ENCODE assay signal across 8 cellular contexts in genomic region chrX:150982235-150982785, GRCh38. TPM values are rescaled to one million over a fixed set of nuclear protein-coding genes. Genes with fewer than 3 reads are reported as not detected.
DNase-seq lines count a peak whose midpoint lies in the region; ATAC-seq and TF ChIP-seq lines count a peak whose summit lies in the region.

No MANE protein-coding gene starts in this region.

- H3K4me1 ChIP-seq in PC-9 (replicated peaks; ENCODE audit: insufficient read depth) = peaks cover 6% of the 10 kb centered on the region

- peaks cover 22% of the 10 kb centered on the region for H3K27me3 Mint-ChIP-seq in progenitor cell of endocrine pancreas

- no peaks in the 10 kb centered on the region for H3K9me3 Mint-ChIP-seq in progenitor cell of endocrine pancreas (ENCODE audit: low read depth)

- H3K79me2 ChIP-seq in PC-9 (ENCODE audit: low read depth) = 0 out of 2 replicates have a peak, but pooled peaks cover 11% of the 10 kb centered on the region

- no peaks in the 10 kb centered on the region for H3K27me3 ChIP-seq in GM06990 (replicated peaks; ENCODE audit: control insufficient read depth, insufficient read depth, low read length)
- H3K27me3 ChIP-seq in PC-9 (ENCODE audit: insufficient read depth, low read depth) = no peaks in the 10 kb centered on the region

- H4K20me1 ChIP-seq in PC-9 (ENCODE audit: insufficient read depth) = peaks cover 3% of the 10 kb centered on the region; the same call in 1 of the 2 replicates

- no peaks in the 10 kb centered on the region for H3K9me2 ChIP-seq in PC-9 (ENCODE audit: insufficient read depth)

- peak overlapping the region; percentile 99 for H3K4me2 ChIP-seq in PC-9

- intact Hi-C loops in PC-9 (cut with micrococcal nuclease; ENCODE audit: unreplicated experiment) = loop anchor here (2.0 to 5.0 kb wide), 3 partner anchors 100 to 415 kb away; partner anchors contain the start of gene MTM1

- ATAC-seq in HG03378 (IDR thresholded peaks at IDR 0.05; ENCODE audit: unreplicated experiment) = no peak

- peaks cover 6% of the 10 kb centered on the region for H3K36me3 Mint-ChIP-seq in progenitor cell of endocrine pancreas (ENCODE audit: insufficient read depth)

- DNase-seq in GM06990 (ENCODE audit: extremely low read depth, insufficient read length) (no peak), PC-9 (no peak), epithelial cell of proximal tubule (ENCODE audit: low read depth) (no peak), progenitor cell of endocrine pancreas (ENCODE audit: low spot score, unreplicated experiment) (no peak), NCI-H526 treated with DMSO at 0.1 percent for 48 hours (lab: John Stamatoyannopoulos, UW) (no peak), DMS 273 treated with DMSO at 0.1 percent for 48 hours (lab: John Stamatoyannopoulos, UW) (no peak), GM13976 (ENCODE audit: low spot score) (no peak)

- H3K9me3 ChIP-seq in PC-9 (ENCODE audit: insufficient read depth, low read depth) = no peaks in the 10 kb centered on the region

- H3K4me3 ChIP-seq in GM06990 (replicated peaks; ENCODE audit: low read depth, low read length) = peak overlapping the region; percentile 70
- peak overlapping the region; percentile 95 for H3K4me3 ChIP-seq in PC-9
- peak overlapping the region; percentile 64 for H3K4me3 ChIP-seq in epithelial cell of proximal tubule (ENCODE audit: low read depth, low read length)

- H3K36me3 ChIP-seq in GM06990 (ENCODE audit: control insufficient read depth, insufficient read depth, low read length) (no peaks in the 10 kb centered on the region), PC-9 (ENCODE audit: low read depth) (0 out of 2 replicates have a peak, but pooled peaks cover 5% of the 10 kb centered on the region)

- in situ Hi-C loops in GM13976 (cut with MboI; ENCODE audit: low sequenced_read_pairs, unreplicated experiment) = no loop called here

- H3K4me1 Mint-ChIP-seq in progenitor cell of endocrine pancreas (ENCODE audit: low read depth) = peaks cover 10% of the 10 kb centered on the region

- no TSS peak for BruUV-seq in PC-9 (replicated peaks; lab: Mats Ljungman, UMichigan)

- TF ChIP-seq CTCF in GM06990 (IDR thresholded peaks at IDR 0.05; ENCODE audit: insufficient read depth, low read length, poor library complexity, severe bottlenecking) = no peak
- TF ChIP-seq CTCF in PC-9 (conservative IDR thresholded peaks at IDR 0.05) = no peak
- TF ChIP-seq CTCF in epithelial cell of proximal tubule (conservative IDR thresholded peaks at IDR 0.05; ENCODE audit: low read depth, low read length) = no peak
- no peak for TF ChIP-seq CTCF in progenitor cell of endocrine pancreas (IDR thresholded peaks at IDR 0.05; ENCODE audit: unreplicated experiment)
- no peak for TF ChIP-seq CTCF in GM13976 (IDR thresholded peaks at IDR 0.05; ENCODE audit: borderline replicate concordance, control extremely low read depth, extremely low read depth, insufficient read depth, missing control alignments)

- peak overlapping the region; percentile 97 for H2AFZ ChIP-seq in PC-9

- no peak overlapping the region for H3K27ac ChIP-seq in PC-9

- H3F3A ChIP-seq in PC-9 (ENCODE audit: insufficient read depth, low read depth) = peaks cover 4% of the 10 kb centered on the region; the same call in 1 of the 2 replicates

- H3K27ac Mint-ChIP-seq in progenitor cell of endocrine pancreas = peak overlapping the region; percentile 64

- H3K4me3 Mint-ChIP-seq in progenitor cell of endocrine pancreas (ENCODE audit: low read depth) = peak overlapping the region; percentile 64

- CTCF ChIA-PET in PC-9 (lab: Charles Lee) = interaction anchor here (0.6 to 0.7 kb wide), 2 partner anchors 100 to 101 kb away, joined by 3 to 4 read pairs; no protein-coding TSS in a partner anchor

- POLR2A ChIA-PET in PC-9 (lab: Charles Lee; ENCODE audit: unreplicated experiment) = interaction anchor here (0.7 kb wide), 1 partner anchor 63 kb away, joined by 3 read pairs; no protein-coding TSS in a partner anchor

RNA-seq across cellular contexts. Expression of gene HMGB3, which starts 0.8 kb away (rescaled TPM):
- total RNA-seq in PC-9 (2021) (133 and 149 TPM in 2 replicates), epithelial cell of proximal tubule (42.3 and 43.2 TPM in 2 replicates), progenitor cell of endocrine pancreas (252 and 257 TPM in 2 replicates)
